Comparison of ENCODE assay signal across 3 cellular contexts in genomic region chr7:122362473-122362872, GRCh38.
TF ChIP-seq lines count a peak whose summit lies in the region.

No MANE protein-coding gene starts in this region.

TF ChIP-seq in A549, 52 proteins besides CTCF, POLR2A, EP300 and RAD21:
- TF ChIP-seq MAZ (IDR thresholded peaks at IDR 0.05; ENCODE audit: borderline replicate concordance, low read depth, low read length) (no peak), REST (IDR thresholded peaks at IDR 0.05) (no peak), HOXA7 (CRISPR knock-in tag; IDR thresholded peaks at IDR 0.05) (no peak), MAFK (IDR thresholded peaks at IDR 0.05; ENCODE audit: partially characterized antibody) (peak; percentile 70), HMGXB4 (CRISPR knock-in tag; IDR thresholded peaks at IDR 0.05; ENCODE audit: borderline replicate concordance) (no peak)

TF ChIP-seq in IMR-90, 13 proteins besides CTCF, POLR2A, EP300 and RAD21:
- TF ChIP-seq CEBPB (IDR thresholded peaks at IDR 0.05; ENCODE audit: low read depth, low read length) (no peak), RFX5 (IDR thresholded peaks at IDR 0.05; ENCODE audit: low read depth, low read length) (no peak), RCOR1 (IDR thresholded peaks at IDR 0.05; ENCODE audit: insufficient replicate concordance, low read length) (no peak), CHD1 (IDR thresholded peaks at IDR 0.05; ENCODE audit: low read depth, low read length) (no peak), SMC3 (IDR thresholded peaks at IDR 0.05; ENCODE audit: low read depth, low read length) (no peak), BHLHE40 (IDR thresholded peaks at IDR 0.05; ENCODE audit: low read depth, low read length) (no peak), MAFK (IDR thresholded peaks at IDR 0.05; ENCODE audit: low read depth, low read length) (peak; percentile 85)

TF ChIP-seq in H1, 55 proteins besides CTCF, POLR2A, EP300 and RAD21:
- no peak for TF ChIP-seq BRCA1 (IDR thresholded peaks at IDR 0.05; ENCODE audit: low read depth, low read length)
- TF ChIP-seq MAFK (IDR thresholded peaks at IDR 0.05; ENCODE audit: low read depth, low read length): peak; percentile 44; the same call in 1 of the 2 replicates
- TF ChIP-seq E2F6 (IDR thresholded peaks at IDR 0.05): no peak
- TF ChIP-seq TCF12 (IDR thresholded peaks at IDR 0.05; ENCODE audit: low read depth, low read length): no peak
